ENCODE assay signal across 19 cellular contexts in the genomic region with DNA sequence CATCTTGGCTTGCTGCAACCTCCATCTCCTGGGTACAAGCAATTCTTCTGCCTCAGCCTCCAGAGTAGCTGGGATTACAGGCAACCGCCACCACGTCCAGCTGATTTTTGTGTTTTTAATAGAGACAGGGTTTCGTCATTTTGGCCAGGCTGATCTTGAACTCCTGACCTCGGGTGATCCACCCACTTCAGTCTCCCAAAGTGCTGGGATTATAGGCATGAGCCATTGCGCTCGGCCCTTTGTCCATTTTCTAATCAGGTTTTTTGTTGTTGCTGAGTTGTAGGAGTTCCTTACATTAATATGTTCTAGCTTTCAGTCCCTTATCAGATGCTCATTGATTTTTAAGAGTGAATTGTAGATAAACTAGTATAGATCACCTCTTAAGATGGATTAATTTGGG. TPM values are rescaled to one million over a fixed set of nuclear protein-coding genes. Genes with fewer than 3 reads are reported as not detected.
DNase-seq lines count a peak whose midpoint lies in the region; ATAC-seq, FAIRE-seq and TF ChIP-seq lines count a peak whose summit lies in the region.
"Had no signal": no experiment of that assay in that cellular context is flagged by ENCODE, and none has a peak within 500 bp of the region (broad histone marks: within the 10 kb centered on the region; RNA-seq: fewer than 3 reads in every experiment).

No MANE protein-coding gene starts in this region.

- intact Hi-C loops in activated CD4-positive, alpha-beta T cell treated with anti-CD3 and anti-CD28 coated beads, Interleukin-2, amount 10 ng/mL, durations not matched to agents 24 days and 14 days (cut with micrococcal nuclease): no loop called here
- intact Hi-C loops in CD8-positive, alpha-beta T cell (cut with DNase I, micrococcal nuclease): loop anchor here in 1 of 2 experiments (2.0 kb wide), 1 partner anchor 16 kb away; no protein-coding TSS in a partner anchor

- H3K9ac ChIP-seq in astrocyte (ENCODE audit: low read length): no peak overlapping the region
- H3K9ac ChIP-seq: BLaER1 had no signal

- H3K27me3 ChIP-seq in CD8-positive, alpha-beta T cell (ENCODE audit: insufficient read depth, low read length): no peaks in the 10 kb centered on the region
- H3K27me3 ChIP-seq in astrocyte (ENCODE audit: insufficient read depth, low read length): no peaks in the 10 kb centered on the region
- H3K27me3 ChIP-seq: BLaER1 had no signal

- peaks cover 99% of the 10 kb centered on the region for H3K79me2 ChIP-seq in astrocyte (ENCODE audit: insufficient read depth, low read length)

- H3K4me3 ChIP-seq in CD8-positive, alpha-beta T cell (ENCODE audit: low read depth, low read length): no peak overlapping the region
- H3K4me3 ChIP-seq in astrocyte (ENCODE audit: insufficient read depth, low read depth, low read length) (no peak overlapping the region), fibroblast of mammary gland (ENCODE audit: control insufficient read depth, low read depth, low read length) (no peak overlapping the region)
- H3K4me3 ChIP-seq: BLaER1 had no signal

- peak; percentile 39 for DNase-seq in activated CD4-positive, alpha-beta T cell treated with anti-CD3 and anti-CD28 coated beads, Interleukin-2, amount 10 ng/mL, durations not matched to agents 24 days and 14 days
- no peak for DNase-seq in activated CD4-positive, alpha-beta T cell treated with anti-CD3 and anti-CD28 coated beads for 48 hours
- DNase-seq in CD8-positive, alpha-beta T cell: no peak
- DNase-seq in astrocyte (ENCODE audit: low read depth): no peak
- peak; percentile 10 for DNase-seq in fibroblast of mammary gland (ENCODE audit: low read depth)
- no peak for DNase-seq in hippocampal formation (lab: John Stamatoyannopoulos, UW)
- DNase-seq in GM19239 (ENCODE audit: insufficient read length, low spot score): no peak
- DNase-seq: 8988T; Calu3; CD4-positive, alpha-beta memory T cell; DMS79 treated with DMSO at 0.1 percent for 48 hours; GF-D8; H9 had no signal

- POLR2A ChIA-PET in CD8-positive, alpha-beta T cell (lab: Charles Lee): no interaction called here

- no peak overlapping the region for H3K27ac Mint-ChIP-seq in activated CD4-positive, alpha-beta T cell treated with anti-CD3 and anti-CD28 coated beads, Interleukin-2, amount 10 ng/mL, durations not matched to agents 24 days and 14 days
- H3K27ac Mint-ChIP-seq in CD8-positive, alpha-beta T cell: peak overlapping the region; percentile 56
- peak overlapping the region; percentile 26 for H3K27ac Mint-ChIP-seq in astrocyte (ENCODE audit: unreplicated experiment)

- CTCF ChIA-PET in CD8-positive, alpha-beta T cell (lab: Charles Lee): interaction anchor here (0.7 kb wide), 2 partner anchors 58 to 63 kb away, joined by 3 read pairs; no protein-coding TSS in a partner anchor

- no peak for ATAC-seq in CD8-positive, alpha-beta T cell
- no peak for ATAC-seq in HG03175 (IDR thresholded peaks at IDR 0.05; ENCODE audit: unreplicated experiment)

- TF ChIP-seq CTCF in CD8-positive, alpha-beta T cell (IDR thresholded peaks at IDR 0.05): no peak
- TF ChIP-seq CTCF in astrocyte (IDR thresholded peaks at IDR 0.05; ENCODE audit: insufficient read depth, low read depth, low read length): no peak
- no peak for TF ChIP-seq CTCF in fibroblast of mammary gland (conservative IDR thresholded peaks at IDR 0.05; ENCODE audit: control insufficient read depth, insufficient read depth, low read depth, low read length)

- H3K9me3 Mint-ChIP-seq in activated CD4-positive, alpha-beta T cell treated with anti-CD3 and anti-CD28 coated beads, Interleukin-2, amount 10 ng/mL, durations not matched to agents 24 days and 14 days: no peaks in the 10 kb centered on the region
- H3K9me3 Mint-ChIP-seq in CD8-positive, alpha-beta T cell: no peaks in the 10 kb centered on the region
- H3K9me3 Mint-ChIP-seq in astrocyte (ENCODE audit: unreplicated experiment): no peaks in the 10 kb centered on the region
- H3K9me3 Mint-ChIP-seq: CD14-positive monocyte, H9 had no signal

- peaks cover 28% of the 10 kb centered on the region for H3K36me3 Mint-ChIP-seq in activated CD4-positive, alpha-beta T cell treated with anti-CD3 and anti-CD28 coated beads, Interleukin-2, amount 10 ng/mL, durations not matched to agents 24 days and 14 days (ENCODE audit: low read depth)
- peaks cover 46% of the 10 kb centered on the region for H3K36me3 Mint-ChIP-seq in CD8-positive, alpha-beta T cell
- H3K36me3 Mint-ChIP-seq in astrocyte (ENCODE audit: low read depth, unreplicated experiment): peaks cover 11% of the 10 kb centered on the region

- no peak overlapping the region for H2AFZ ChIP-seq in astrocyte (ENCODE audit: low read depth, low read length)

- FAIRE-seq in astrocyte (lab: Jason Lieb, UNC): no peak
- FAIRE-seq in GM19239 (lab: Jason Lieb, UNC): no peak
- FAIRE-seq: H1 had no signal

- H3K4me3 Mint-ChIP-seq in activated CD4-positive, alpha-beta T cell treated with anti-CD3 and anti-CD28 coated beads, Interleukin-2, amount 10 ng/mL, durations not matched to agents 24 days and 14 days: no peak overlapping the region
- no peak overlapping the region for H3K4me3 Mint-ChIP-seq in CD8-positive, alpha-beta T cell
- H3K4me3 Mint-ChIP-seq in astrocyte (ENCODE audit: unreplicated experiment): no peak overlapping the region
- H3K4me3 Mint-ChIP-seq: CD14-positive monocyte, H9 had no signal

- peaks cover 10% of the 10 kb centered on the region for H3K4me1 ChIP-seq in CD8-positive, alpha-beta T cell (ENCODE audit: insufficient read depth, low read length)
- peaks cover 1% of the 10 kb centered on the region for H3K4me1 ChIP-seq in astrocyte (ENCODE audit: insufficient read depth, low read length)

- H3K36me3 ChIP-seq in CD8-positive, alpha-beta T cell (ENCODE audit: insufficient read depth, low read length): no peaks in the 10 kb centered on the region
- no peaks in the 10 kb centered on the region for H3K36me3 ChIP-seq in astrocyte (ENCODE audit: insufficient read depth, low read length)

- H3K4me1 Mint-ChIP-seq in activated CD4-positive, alpha-beta T cell treated with anti-CD3 and anti-CD28 coated beads, Interleukin-2, amount 10 ng/mL, durations not matched to agents 24 days and 14 days: peaks cover 23% of the 10 kb centered on the region
- H3K4me1 Mint-ChIP-seq in CD8-positive, alpha-beta T cell (ENCODE audit: low read depth): peaks cover 73% of the 10 kb centered on the region
- H3K4me1 Mint-ChIP-seq in astrocyte (ENCODE audit: low read depth, unreplicated experiment): peaks cover 20% of the 10 kb centered on the region

- H3K4me2 ChIP-seq in astrocyte (ENCODE audit: low read length): no peak overlapping the region
- H3K4me2 ChIP-seq: BLaER1 had no signal

- no peaks in the 10 kb centered on the region for H3K9me3 ChIP-seq in CD8-positive, alpha-beta T cell (ENCODE audit: low read length)
- no peaks in the 10 kb centered on the region for H3K9me3 ChIP-seq in astrocyte (ENCODE audit: insufficient read depth, low read depth, low read length)

- no peaks in the 10 kb centered on the region for H3K27me3 Mint-ChIP-seq in activated CD4-positive, alpha-beta T cell treated with anti-CD3 and anti-CD28 coated beads, Interleukin-2, amount 10 ng/mL, durations not matched to agents 24 days and 14 days
- no peaks in the 10 kb centered on the region for H3K27me3 Mint-ChIP-seq in CD8-positive, alpha-beta T cell (ENCODE audit: low read depth)
- no peaks in the 10 kb centered on the region for H3K27me3 Mint-ChIP-seq in astrocyte (ENCODE audit: low read depth, unreplicated experiment)
- H3K27me3 Mint-ChIP-seq: CD4-positive, alpha-beta memory T cell had no signal

- no peak overlapping the region for H3K27ac ChIP-seq in CD8-positive, alpha-beta T cell (ENCODE audit: low read depth, low read length)
- H3K27ac ChIP-seq in astrocyte (ENCODE audit: low read depth, low read length): no peak overlapping the region
- H3K27ac ChIP-seq: BLaER1 had no signal

- peaks cover 89% of the 10 kb centered on the region for H4K20me1 ChIP-seq in astrocyte (ENCODE audit: insufficient read depth, low read length)

RNA-seq across cellular contexts. Expression of a gene that starts 20.3 kb away (rescaled TPM):
- 58.7 and 60.5 TPM in 2 replicates for total RNA-seq in activated CD4-positive, alpha-beta T cell treated with anti-CD3 and anti-CD28 coated beads, Interleukin-2, amount 10 ng/mL, durations not matched to agents 24 days and 14 days
- 100 to 1,000 TPM; 120 to 121 TPM for total RNA-seq in CD8-positive, alpha-beta T cell
- 105 and 106 TPM in 2 replicates for total RNA-seq in astrocyte

RNA-seq across cellular contexts. Expression of a gene that starts 33.2 kb away (rescaled TPM):
- 0.44 and 0.85 TPM in 2 replicates for total RNA-seq in activated CD4-positive, alpha-beta T cell treated with anti-CD3 and anti-CD28 coated beads, Interleukin-2, amount 10 ng/mL, durations not matched to agents 24 days and 14 days
- 1 to 10 TPM in 1 of 2 experiments, under 1 TPM in 1; 0.44 to 1.9 TPM for total RNA-seq in CD8-positive, alpha-beta T cell
- 0.94 and 1.2 TPM in 2 replicates for total RNA-seq in astrocyte
- total RNA-seq: A673, Calu3, HT-29 had no signal

RNA-seq across cellular contexts. Expression of a gene that starts 44.9 kb away (rescaled TPM):
- total RNA-seq in activated CD4-positive, alpha-beta T cell treated with anti-CD3 and anti-CD28 coated beads, Interleukin-2, amount 10 ng/mL, durations not matched to agents 24 days and 14 days: not detected in 2 replicates
- total RNA-seq in CD8-positive, alpha-beta T cell: not detected
- total RNA-seq in astrocyte: not detected in 2 replicates
- total RNA-seq: A673; Calu3; CD4-positive, alpha-beta memory T cell; H1; H9; HT-29 had no signal

Comparison
In these comparisons a context has a peak if more than half of its experiments do, and no peak if none do; other contexts are left out.
1. DNase-seq: peak in activated CD4-positive, alpha-beta T cell treated with anti-CD3 and anti-CD28 coated beads, Interleukin-2, amount 10 ng/mL, durations not matched to agents 24 days and 14 days (single experiment) and fibroblast of mammary gland (single experiment); none in activated CD4-positive, alpha-beta T cell treated with anti-CD3 and anti-CD28 coated beads for 48 hours (single experiment), CD8-positive, alpha-beta T cell (0 of 7), astrocyte (single experiment), hippocampal formation (0 of 2) and GM19239 (single experiment).